In the genomic region with DNA sequence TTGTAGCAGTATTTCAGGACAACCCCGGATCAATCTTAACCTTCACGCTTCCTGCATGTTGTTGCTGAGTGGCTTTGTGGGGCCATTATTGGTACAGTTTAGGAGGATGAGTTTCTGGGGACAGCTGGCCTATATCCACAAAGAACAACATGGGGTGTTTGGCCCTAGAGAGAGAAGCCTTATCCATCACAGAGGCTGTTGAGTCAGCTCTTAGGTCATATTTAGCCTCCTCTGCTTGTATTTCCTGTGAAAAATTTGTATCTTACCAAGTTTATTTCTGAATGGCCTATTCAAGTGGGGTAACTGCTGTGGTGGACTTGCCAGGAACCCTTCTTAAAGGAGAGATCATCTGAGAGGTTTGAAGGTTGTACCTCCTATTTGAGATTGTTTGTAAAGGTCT, we compare ENCODE assay signal across 1 cellular context.
TF ChIP-seq lines count a peak whose summit lies in the region.

No MANE protein-coding gene starts in this region.

TF ChIP-seq in SK-N-SH treated with all-trans-retinoic acid at 6 μM for 48 hours, 23 proteins besides CTCF, POLR2A, EP300 and RAD21 (continued from another document):
- TF ChIP-seq PPARA (CRISPR knock-in tag; IDR thresholded peaks at IDR 0.05; ENCODE audit: borderline replicate concordance) (no peak), ISL1 (CRISPR knock-in tag; IDR thresholded peaks at IDR 0.05) (no peak), ZC3H10 (CRISPR knock-in tag; IDR thresholded peaks at IDR 0.05) (no peak), ARNTL (CRISPR knock-in tag; IDR thresholded peaks at IDR 0.05; ENCODE audit: borderline replicate concordance, low read depth) (no peak), ZFP30 (CRISPR knock-in tag; IDR thresholded peaks at IDR 0.05) (no peak), SNAI2 (CRISPR knock-in tag; IDR thresholded peaks at IDR 0.05) (no peak), OSR1 (CRISPR knock-in tag; IDR thresholded peaks at IDR 0.05) (no peak), ZNF8 (CRISPR knock-in tag; IDR thresholded peaks at IDR 0.05) (no peak), ZFP3 (CRISPR knock-in tag; IDR thresholded peaks at IDR 0.05) (no peak), ZNF565 (CRISPR knock-in tag; conservative IDR thresholded peaks at IDR 0.05; ENCODE audit: low read depth) (no peak), RARB (CRISPR knock-in tag; IDR thresholded peaks at IDR 0.05) (no peak), GLIS3 (CRISPR knock-in tag; IDR thresholded peaks at IDR 0.05) (no peak), TOX (CRISPR knock-in tag; IDR thresholded peaks at IDR 0.05; ENCODE audit: borderline replicate concordance) (no peak), TCF4 (CRISPR knock-in tag; IDR thresholded peaks at IDR 0.05; ENCODE audit: borderline replicate concordance) (no peak)
- TF ChIP-seq, protein P1, sequence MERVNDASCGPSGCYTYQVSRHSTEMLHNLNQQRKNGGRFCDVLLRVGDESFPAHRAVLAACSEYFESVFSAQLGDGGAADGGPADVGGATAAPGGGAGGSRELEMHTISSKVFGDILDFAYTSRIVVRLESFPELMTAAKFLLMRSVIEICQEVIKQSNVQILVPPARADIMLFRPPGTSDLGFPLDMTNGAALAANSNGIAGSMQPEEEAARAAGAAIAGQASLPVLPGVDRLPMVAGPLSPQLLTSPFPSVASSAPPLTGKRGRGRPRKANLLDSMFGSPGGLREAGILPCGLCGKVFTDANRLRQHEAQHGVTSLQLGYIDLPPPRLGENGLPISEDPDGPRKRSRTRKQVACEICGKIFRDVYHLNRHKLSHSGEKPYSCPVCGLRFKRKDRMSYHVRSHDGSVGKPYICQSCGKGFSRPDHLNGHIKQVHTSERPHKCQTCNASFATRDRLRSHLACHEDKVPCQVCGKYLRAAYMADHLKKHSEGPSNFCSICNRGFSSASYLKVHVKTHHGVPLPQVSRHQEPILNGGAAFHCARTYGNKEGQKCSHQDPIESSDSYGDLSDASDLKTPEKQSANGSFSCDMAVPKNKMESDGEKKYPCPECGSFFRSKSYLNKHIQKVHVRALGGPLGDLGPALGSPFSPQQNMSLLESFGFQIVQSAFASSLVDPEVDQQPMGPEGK (CRISPR knock-in tag; IDR thresholded peaks at IDR 0.05; ENCODE audit: borderline replicate concordance), result no peak
- TF ChIP-seq, protein P2, sequence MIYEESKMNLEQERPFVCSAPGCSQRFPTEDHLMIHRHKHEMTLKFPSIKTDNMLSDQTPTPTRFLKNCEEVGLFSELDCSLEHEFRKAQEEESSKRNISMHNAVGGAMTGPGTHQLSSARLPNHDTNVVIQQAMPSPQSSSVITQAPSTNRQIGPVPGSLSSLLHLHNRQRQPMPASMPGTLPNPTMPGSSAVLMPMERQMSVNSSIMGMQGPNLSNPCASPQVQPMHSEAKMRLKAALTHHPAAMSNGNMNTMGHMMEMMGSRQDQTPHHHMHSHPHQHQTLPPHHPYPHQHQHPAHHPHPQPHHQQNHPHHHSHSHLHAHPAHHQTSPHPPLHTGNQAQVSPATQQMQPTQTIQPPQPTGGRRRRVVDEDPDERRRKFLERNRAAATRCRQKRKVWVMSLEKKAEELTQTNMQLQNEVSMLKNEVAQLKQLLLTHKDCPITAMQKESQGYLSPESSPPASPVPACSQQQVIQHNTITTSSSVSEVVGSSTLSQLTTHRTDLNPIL (CRISPR knock-in tag; IDR thresholded peaks at IDR 0.05; ENCODE audit: low read depth), result no peak
